In the genomic region with DNA sequence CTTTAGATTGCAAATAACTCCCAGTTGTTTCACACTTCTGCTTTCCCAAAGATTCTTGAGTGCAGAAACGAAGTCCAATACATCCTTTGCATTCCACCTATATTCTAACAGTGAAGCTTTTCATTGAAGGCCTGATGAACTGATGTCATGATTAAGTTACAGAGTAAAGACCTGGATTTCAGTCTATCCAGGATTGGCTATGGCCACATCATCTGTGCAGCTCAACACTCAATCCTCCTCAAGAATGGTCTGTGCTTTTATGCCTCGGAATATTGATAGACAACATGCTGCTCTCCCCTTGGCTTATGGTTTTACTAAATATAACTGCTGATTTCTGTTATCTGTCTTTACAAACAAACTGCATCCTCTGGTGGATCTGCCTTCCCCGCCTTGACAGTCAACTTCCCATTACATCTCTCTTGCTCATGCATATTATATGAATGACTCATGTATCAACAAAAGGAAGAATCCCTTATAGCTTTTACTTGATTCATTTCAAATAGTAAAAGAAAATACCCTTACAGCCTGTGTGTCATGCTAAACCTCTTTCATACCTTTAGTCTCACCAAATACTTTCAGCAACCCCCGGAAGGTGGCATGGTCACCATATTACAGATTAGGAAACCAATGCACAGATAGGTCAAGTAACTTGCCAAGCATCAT, we compare ENCODE assay signal across 15 cellular contexts. TPM values are rescaled to one million over a fixed set of nuclear protein-coding genes. Genes with fewer than 3 reads are reported as not detected.
DNase-seq lines count a peak whose midpoint lies in the region; ATAC-seq and TF ChIP-seq lines count a peak whose summit lies in the region.
"Had no signal": no experiment of that assay in that cellular context is flagged by ENCODE, and none has a peak within 500 bp of the region (broad histone marks: within the 10 kb centered on the region; RNA-seq: fewer than 3 reads in every experiment).

No MANE protein-coding gene starts in this region.

- no peaks in the 10 kb centered on the region for H3K9me3 ChIP-seq in GM23248 (ENCODE audit: low read depth)
- H3K9me3 ChIP-seq in SK-N-SH = no peaks in the 10 kb centered on the region
- H3K9me3 ChIP-seq in fibroblast of lung (ENCODE audit: control insufficient read depth, insufficient read depth, low read depth, low read length) = no peaks in the 10 kb centered on the region
- H3K9me3 ChIP-seq in skeletal muscle satellite cell (replicated peaks; ENCODE audit: low read length) = no peaks in the 10 kb centered on the region

- peak overlapping the region; percentile 34 for H3K27ac ChIP-seq in GM23248
- peak overlapping the region in 1 of 2 experiments; percentile 73; a peak in 2 of 4 replicates for H3K27ac ChIP-seq in SK-N-SH (ENCODE audit: low read depth in 2 of 2, low read length in 1 of 2)
- H3K27ac ChIP-seq in fibroblast of lung (ENCODE audit: insufficient read depth, low read length) = no peak overlapping the region

- 3% methylated on average over 4 of the region's 4 CpGs for WGBS in GM23248 (ENCODE audit: low coverage in 1 of 2, low lambda C conversion rate in 2 of 2, missing lambda C conversion rate in 2 of 2), 2 experiments
- 23% methylated on average over 4 of the region's 4 CpGs for WGBS in SK-N-SH (ENCODE audit: low lambda C conversion rate)

- in situ Hi-C loops in GM23248 (cut with MboI) = loop anchor here (10.0 kb wide), 1 partner anchor 467 kb away; no protein-coding TSS in a partner anchor

- H3K9ac ChIP-seq in GM23248 (no peak overlapping the region), SK-N-SH (no peak overlapping the region), fibroblast of lung (ENCODE audit: insufficient read depth, low read length) (no peak overlapping the region), skeletal muscle satellite cell (ENCODE audit: low read depth, low read length) (no peak overlapping the region)

- peak in 1 of 2 experiments; percentile 75; a peak in 1 of 4 replicates for TF ChIP-seq EP300 in SK-N-SH (IDR thresholded peaks at IDR 0.05; ENCODE audit: borderline replicate concordance in 1 of 2, low read depth in 1 of 2, low read length in 1 of 2)

- no peak overlapping the region for H2AFZ ChIP-seq in GM23248
- H2AFZ ChIP-seq in SK-N-SH (ENCODE audit: low read depth) = peak overlapping the region; percentile 7; the same call in 1 of the 2 replicates
- H2AFZ ChIP-seq in fibroblast of lung (ENCODE audit: low read length) = no peak overlapping the region

- TF ChIP-seq CTCF in SK-N-SH (IDR thresholded peaks at IDR 0.05) = peak; percentile 16; the same call in 1 of the 2 replicates
- TF ChIP-seq CTCF in fibroblast of lung (conservative IDR thresholded peaks at IDR 0.05 in 1 of 2, IDR thresholded peaks at IDR 0.05 in 1 of 2; ENCODE audit: low read depth in 1 of 2, low read length in 2 of 2) = no peak

- H3K79me2 ChIP-seq in GM23248 (ENCODE audit: insufficient read depth) (no peaks in the 10 kb centered on the region), SK-N-SH (ENCODE audit: insufficient read depth) (no peaks in the 10 kb centered on the region), fibroblast of lung (ENCODE audit: control insufficient read depth, insufficient read depth, low read length) (no peaks in the 10 kb centered on the region)

- H3K9me2 ChIP-seq in GM23248 (ENCODE audit: insufficient read depth) = no peaks in the 10 kb centered on the region
- H3K9me2 ChIP-seq in SK-N-SH = no peaks in the 10 kb centered on the region

- H3K27me3 ChIP-seq in GM23248 (replicated peaks; ENCODE audit: insufficient read depth) (no peaks in the 10 kb centered on the region), SK-N-SH (ENCODE audit: insufficient read depth) (no peaks in the 10 kb centered on the region), fibroblast of lung (ENCODE audit: control insufficient read depth, insufficient read depth, low read length) (no peaks in the 10 kb centered on the region), skeletal muscle satellite cell (ENCODE audit: control insufficient read depth, insufficient read depth, low read length) (no peaks in the 10 kb centered on the region)

- POLR2A ChIA-PET in SK-N-SH (lab: Yijun Ruan, JAX) = no interaction called here

- H3K4me1 ChIP-seq in GM23248 (ENCODE audit: insufficient read depth) (peaks cover 34% of the 10 kb centered on the region), SK-N-SH (ENCODE audit: control insufficient read depth in 1 of 2, insufficient read depth in 2 of 2, low read depth in 1 of 2, low read length in 1 of 2) (peaks cover 0 to 12% of the 10 kb centered on the region in 2 experiments; a peak in 2 of 4 replicates), fibroblast of lung (ENCODE audit: control insufficient read depth, extremely low read depth, insufficient read depth, low read length) (peaks cover 7% of the 10 kb centered on the region), skeletal muscle satellite cell (ENCODE audit: control insufficient read depth, insufficient read depth, low read length) (peaks cover 16% of the 10 kb centered on the region)

- CTCF ChIA-PET in SK-N-SH (lab: Yijun Ruan, JAX) = interaction anchor here (1.0 to 3.4 kb wide), 3 partner anchors 8 to 149 kb away, joined by 3 to 18 read pairs (median 4); no protein-coding TSS in a partner anchor

- no peak for TF ChIP-seq RAD21 in SK-N-SH (IDR thresholded peaks at IDR 0.05; ENCODE audit: low read length)

- H3K4me3 ChIP-seq in GM23248 (no peak overlapping the region), SK-N-SH (ENCODE audit: low read depth in 2 of 2, low read length in 1 of 2) (no peak overlapping the region; a peak in 1 of 4 replicates), fibroblast of lung (replicated peaks in 1 of 4; ENCODE audit: control extremely low read depth in 1 of 4, insufficient read depth in 1 of 4, low read depth in 3 of 4, low read length in 4 of 4) (no peak overlapping the region), skeletal muscle satellite cell (ENCODE audit: low read length) (peak overlapping the region; percentile 18)
- H3K4me3 ChIP-seq: lung had no signal

- no peak for ATAC-seq in HG03159 (IDR thresholded peaks at IDR 0.05; ENCODE audit: unreplicated experiment)
- no peak for ATAC-seq in GM19455 (IDR thresholded peaks at IDR 0.05; ENCODE audit: unreplicated experiment)

- no peaks in the 10 kb centered on the region for H3K36me3 ChIP-seq in GM23248 (ENCODE audit: low read depth)
- no peaks in the 10 kb centered on the region for H3K36me3 ChIP-seq in SK-N-SH (replicated peaks in 1 of 2; ENCODE audit: control insufficient read depth in 1 of 2, insufficient read depth in 2 of 2, low read length in 1 of 2)
- H3K36me3 ChIP-seq in fibroblast of lung (ENCODE audit: control insufficient read depth, insufficient read depth, low read length) = no peaks in the 10 kb centered on the region
- no peaks in the 10 kb centered on the region for H3K36me3 ChIP-seq in skeletal muscle satellite cell (ENCODE audit: insufficient read depth, low read length)

- peak overlapping the region; percentile 32 for H3K4me2 ChIP-seq in GM23248 (ENCODE audit: unreplicated experiment)
- peak overlapping the region; percentile 30 for H3K4me2 ChIP-seq in SK-N-SH
- H3K4me2 ChIP-seq in fibroblast of lung (ENCODE audit: extremely low read depth, insufficient read depth, low read length) = no peak overlapping the region
- H3K4me2 ChIP-seq in skeletal muscle satellite cell (ENCODE audit: low read length) = peak overlapping the region; percentile 53

- H4K20me1 ChIP-seq in GM23248 (ENCODE audit: insufficient read depth) (no peaks in the 10 kb centered on the region), SK-N-SH (ENCODE audit: insufficient read depth) (no peaks in the 10 kb centered on the region), fibroblast of lung (ENCODE audit: control insufficient read depth, extremely low read depth, insufficient read depth, low read length) (no peaks in the 10 kb centered on the region)

- peaks cover 13% of the 10 kb centered on the region for H3F3A ChIP-seq in GM23248 (ENCODE audit: insufficient read depth)
- peaks cover 5% of the 10 kb centered on the region for H3F3A ChIP-seq in SK-N-SH (replicated peaks; ENCODE audit: insufficient read depth)

- DNase-seq in GM23248 (peak; percentile 82), SK-N-SH (no peak), fibroblast of lung (ENCODE audit: low read depth in 2 of 2) (peak; percentile 59 to 79), DMS153 (lab: John Stamatoyannopoulos, UW) (no peak)
- DNase-seq: activated CD4-positive, alpha-beta T cell treated with anti-CD3 and anti-CD28 coated beads for 48 hours; activated effector memory CD4-positive, alpha-beta T cell treated with anti-CD3 and anti-CD28 coated beads, Interleukin-2, amount 50 U/mL, for 16 hours; DMS53; NCI-H1092; NCI-H526 treated with DMSO at 0.1 percent for 48 hours; posterior cingulate gyrus; stimulated activated CD4-positive, alpha-beta T cell treated with anti-CD3 and anti-CD28 coated beads, Interleukin-4, amount 100 ng/mL, for 24 hours had no signal

TF ChIP-seq in SK-N-SH, 30 proteins besides CTCF, POLR2A, EP300 and RAD21 (continues in another document):
- TF ChIP-seq, protein P1, sequence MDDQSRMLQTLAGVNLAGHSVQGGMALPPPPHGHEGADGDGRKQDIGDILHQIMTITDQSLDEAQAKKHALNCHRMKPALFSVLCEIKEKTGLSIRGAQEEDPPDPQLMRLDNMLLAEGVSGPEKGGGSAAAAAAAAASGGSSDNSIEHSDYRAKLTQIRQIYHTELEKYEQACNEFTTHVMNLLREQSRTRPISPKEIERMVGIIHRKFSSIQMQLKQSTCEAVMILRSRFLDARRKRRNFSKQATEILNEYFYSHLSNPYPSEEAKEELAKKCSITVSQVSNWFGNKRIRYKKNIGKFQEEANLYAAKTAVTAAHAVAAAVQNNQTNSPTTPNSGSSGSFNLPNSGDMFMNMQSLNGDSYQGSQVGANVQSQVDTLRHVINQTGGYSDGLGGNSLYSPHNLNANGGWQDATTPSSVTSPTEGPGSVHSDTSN (IDR thresholded peaks at IDR 0.05) = peak; percentile 65

RNA-seq across cellular contexts. Expression of a gene that starts 59.5 kb away (rescaled TPM):
- not detected in 2 replicates for total RNA-seq in GM23248 (2014; rRNA removed; shearing (Covaris generic))
- polyA plus RNA-seq in GM23248 (2016; fragmentation: Nextera tagmentation; extraction: Ambion mirVana) (not detected in 2 replicates), SK-N-SH (2012; rRNA removed) (0.02 TPM in 2 replicates), fibroblast of lung (0.01 and 0.05 TPM in 2 replicates)
- 0.01 TPM in 2 replicates for polyA plus RNA-seq in SK-N-SH (2012; cell fraction: cytosol; rRNA removed)
- polyA plus RNA-seq in SK-N-SH (2012; cell fraction: nucleus; rRNA removed) = 0.08 and 0.10 TPM in 2 replicates
- total RNA-seq in fibroblast of lung = under 0.01 and 0.17 TPM in 2 replicates
- polyA plus RNA-seq in fibroblast of lung (2012) = 0.03 TPM in 1 of 2 replicates, not detected in the other
- not detected in 2 replicates for polyA minus RNA-seq in fibroblast of lung (ENCODE audit: low replicate concordance)
- total RNA-seq in skeletal muscle satellite cell (2012; rRNA removed) = not detected in 2 replicates

RNA-seq across cellular contexts. Expression of a gene that starts 59.6 kb away (rescaled TPM):
- 25.7 and 30.5 TPM in 2 replicates for total RNA-seq in GM23248 (2014; rRNA removed; shearing (Covaris generic))
- polyA plus RNA-seq in GM23248 (2016; fragmentation: Nextera tagmentation; extraction: Ambion mirVana) = 28.9 and 29.7 TPM in 2 replicates
- 12.1 and 18.0 TPM in 2 replicates for polyA plus RNA-seq in SK-N-SH (2012; rRNA removed)
- polyA plus RNA-seq in SK-N-SH (2012; cell fraction: cytosol; rRNA removed) = 16.8 and 17.8 TPM in 2 replicates
- 11.0 and 25.9 TPM in 2 replicates for polyA plus RNA-seq in SK-N-SH (2012; cell fraction: nucleus; rRNA removed)
- 41.9 and 44.9 TPM in 2 replicates for total RNA-seq in fibroblast of lung
- 24.8 and 35.1 TPM in 2 replicates for polyA plus RNA-seq in fibroblast of lung
- polyA plus RNA-seq in fibroblast of lung (2012) = 14.5 and 20.5 TPM in 2 replicates
- 3.4 and 4.8 TPM in 2 replicates for polyA minus RNA-seq in fibroblast of lung (ENCODE audit: low replicate concordance)
- total RNA-seq in skeletal muscle satellite cell (2012; rRNA removed) = 17.9 and 25.1 TPM in 2 replicates

Comparison
In these comparisons a context has a peak if more than half of its experiments do, and no peak if none do; other contexts are left out.
1. DNase-seq: peak in GM23248 (single experiment) and fibroblast of lung (2 of 2); none in SK-N-SH (single experiment) and DMS153 (single experiment).